ENCODE assay signal across 29 cellular contexts in genomic region chr1:184085667-184086066, GRCh38. TPM values are rescaled to one million over a fixed set of nuclear protein-coding genes. Genes with fewer than 3 reads are reported as not detected.
DNase-seq lines count a peak whose midpoint lies in the region; ATAC-seq, FAIRE-seq and TF ChIP-seq lines count a peak whose summit lies in the region.
"Had no signal": no experiment of that assay in that cellular context is flagged by ENCODE, and none has a peak within 500 bp of the region (broad histone marks: within the 10 kb centered on the region; RNA-seq: fewer than 3 reads in every experiment).

No MANE protein-coding gene starts in this region.

- no peaks in the 10 kb centered on the region for H3K9me1 ChIP-seq in K562 (ENCODE audit: control insufficient read depth, insufficient read depth, low read length)

- H3K36me3 ChIP-seq in mammary epithelial cell (ENCODE audit: insufficient read depth, low read length) (no peaks in the 10 kb centered on the region), breast epithelium (no peaks in the 10 kb centered on the region), K562 (ENCODE audit: control insufficient read depth, insufficient read depth, low read length) (no peaks in the 10 kb centered on the region), neuronal stem cell (replicated peaks in 1 of 2; ENCODE audit: control insufficient read depth in 2 of 2, insufficient read depth in 2 of 2, low read length in 2 of 2) (no peaks in the 10 kb centered on the region)
- H3K36me3 ChIP-seq: BE2C, BLaER1 had no signal

- no peak overlapping the region for H2BK120ac ChIP-seq in neuronal stem cell (ENCODE audit: low read depth, low read length)

- no peak overlapping the region for H2BK15ac ChIP-seq in neuronal stem cell (ENCODE audit: low read length)

- dilution Hi-C loops in mammary epithelial cell (cut with HindIII; ENCODE audit: low sequenced_read_pairs) = no loop called here

- BruUV-seq in mammary epithelial cell (replicated peaks; lab: Mats Ljungman, UMichigan) (no TSS peak), K562 (replicated peaks; lab: Mats Ljungman, UMichigan) (no TSS peak)

- no peaks in the 10 kb centered on the region for H3K79me1 ChIP-seq in neuronal stem cell (ENCODE audit: low read depth, low read length)

- CTCF ChIA-PET in mammary epithelial cell (lab: Charles Lee; ENCODE audit: low non-redundant PET) (no interaction called here), K562 (lab: Yijun Ruan, JAX; ENCODE audit: low intra/inter-chr PET ratio) (no interaction called here)

- peak overlapping the region; percentile 31 for H3K18ac ChIP-seq in neuronal stem cell (ENCODE audit: low read length)

- no peak overlapping the region for H2BK12ac ChIP-seq in neuronal stem cell (ENCODE audit: low read length)

- H3K79me2 ChIP-seq in mammary epithelial cell (ENCODE audit: insufficient read depth, low read length) (no peaks in the 10 kb centered on the region), K562 (ENCODE audit: control insufficient read depth, insufficient read depth, low read length) (no peaks in the 10 kb centered on the region)

- intact Hi-C loops in mammary epithelial cell (cut with micrococcal nuclease) (no loop called here), breast epithelium (cut with DNase I; ENCODE audit: low total_unique reads) (no loop called here), K562 (cut with micrococcal nuclease) (no loop called here)

- no peak overlapping the region for H2AFZ ChIP-seq in mammary epithelial cell (ENCODE audit: low read depth, low read length)
- H2AFZ ChIP-seq in K562 (ENCODE audit: low read depth, low read length) = no peak overlapping the region
- H2AFZ ChIP-seq in neuronal stem cell (ENCODE audit: low read length) = no peak overlapping the region

- H3K4me1 ChIP-seq in mammary epithelial cell (ENCODE audit: insufficient read depth, low read length) (no peaks in the 10 kb centered on the region), breast epithelium (no peaks in the 10 kb centered on the region), K562 (replicated peaks in 1 of 2; ENCODE audit: control insufficient read depth in 2 of 2, insufficient read depth in 2 of 2, low read length in 2 of 2) (no peaks in the 10 kb centered on the region), neuronal stem cell (ENCODE audit: control insufficient read depth in 2 of 2, insufficient read depth in 1 of 2, low read depth in 1 of 2, low read length in 2 of 2) (peaks cover 0 to 7% of the 10 kb centered on the region in 2 donors)
- H3K4me1 ChIP-seq: A549, BE2C, BLaER1 had no signal

- H3K4me3 ChIP-seq in mammary epithelial cell (replicated peaks in 1 of 3; ENCODE audit: insufficient read depth in 1 of 3, low read depth in 2 of 3, low read length in 3 of 3) (no peak overlapping the region), breast epithelium (no peak overlapping the region), K562 (no peak overlapping the region), epithelial cell of esophagus (ENCODE audit: low read length) (no peak overlapping the region), neuronal stem cell (ENCODE audit: low read length in 2 of 2) (no peak overlapping the region)
- H3K4me3 ChIP-seq: A549, BLaER1, GM12878 had no signal

- TF ChIP-seq POLR2A in breast epithelium (IDR thresholded peaks at IDR 0.05) (no peak), K562 (conservative IDR thresholded peaks at IDR 0.05) (no peak)

- H2BK5ac ChIP-seq in neuronal stem cell (ENCODE audit: low read length) = no peak overlapping the region

- no peaks in the 10 kb centered on the region for H4K20me1 ChIP-seq in mammary epithelial cell (ENCODE audit: insufficient read depth, low read length)
- H4K20me1 ChIP-seq in K562 (replicated peaks; ENCODE audit: control insufficient read depth, insufficient read depth, low read length) = no peaks in the 10 kb centered on the region
- H4K20me1 ChIP-seq: BLaER1 had no signal

- TF ChIP-seq CTCF in mammary epithelial cell (conservative IDR thresholded peaks at IDR 0.05 in 1 of 2, IDR thresholded peaks at IDR 0.05 in 1 of 2; ENCODE audit: extremely low read depth in 1 of 2, insufficient read depth in 1 of 2, low read depth in 1 of 2, low read length in 2 of 2) (no peak), breast epithelium (IDR thresholded peaks at IDR 0.05) (no peak), K562 (IDR thresholded peaks at IDR 0.05 in 2 of 3, conservative IDR thresholded peaks at IDR 0.05 in 1 of 3; ENCODE audit: insufficient read depth in 2 of 3, low read depth in 1 of 3, low read length in 3 of 3) (no peak), epithelial cell of esophagus (IDR thresholded peaks at IDR 0.05; ENCODE audit: insufficient read depth, low read depth, low read length, missing control alignments) (no peak)

- H3K23ac ChIP-seq in neuronal stem cell (ENCODE audit: low read depth, low read length, poor library complexity) = no peak overlapping the region

- no peaks in the 10 kb centered on the region for H3K9me3 ChIP-seq in mammary epithelial cell (replicated peaks; ENCODE audit: insufficient read depth, low read length)
- H3K9me3 ChIP-seq in breast epithelium = no peaks in the 10 kb centered on the region
- H3K9me3 ChIP-seq in K562 (replicated peaks; ENCODE audit: control insufficient read depth, insufficient read depth, low read depth, low read length) = no peaks in the 10 kb centered on the region
- peaks cover 0 to 2% of the 10 kb centered on the region in 2 donors for H3K9me3 ChIP-seq in neuronal stem cell (replicated peaks in 1 of 2; ENCODE audit: control insufficient read depth in 2 of 2, insufficient read depth in 1 of 2, low read depth in 1 of 2, low read length in 2 of 2)
- H3K9me3 ChIP-seq: A549, BE2C, BLaER1 had no signal

- no peak overlapping the region for H3K14ac ChIP-seq in neuronal stem cell (ENCODE audit: low read length)

- TF ChIP-seq EP300 in K562 (IDR thresholded peaks at IDR 0.05; ENCODE audit: low read length) = no peak

- in situ Hi-C loops in mammary epithelial cell (cut with MboI; ENCODE audit: low sequenced_read_pairs in 2 of 2) (loop anchor here (10.0 to 25.0 kb wide), 2 partner anchors 577 to 579 kb away; no protein-coding TSS in a partner anchor), K562 (cut with MboI) (loop anchor here (25.0 kb wide), 1 partner anchor 577 kb away; no protein-coding TSS in a partner anchor)

- TF ChIP-seq RAD21 in K562 (CRISPR knock-in tag; conservative IDR thresholded peaks at IDR 0.05 in 1 of 2, IDR thresholded peaks at IDR 0.05 in 1 of 2) = no peak

- H3K27me3 ChIP-seq in mammary epithelial cell (ENCODE audit: insufficient read depth, low read length) = no peaks in the 10 kb centered on the region
- no peaks in the 10 kb centered on the region for H3K27me3 ChIP-seq in breast epithelium
- no peaks in the 10 kb centered on the region for H3K27me3 ChIP-seq in K562 (ENCODE audit: control insufficient read depth in 2 of 2, insufficient read depth in 2 of 2, low read length in 2 of 2)
- no peaks in the 10 kb centered on the region for H3K27me3 ChIP-seq in neuronal stem cell (ENCODE audit: control insufficient read depth in 3 of 3, insufficient read depth in 3 of 3, low read depth in 1 of 3, low read length in 3 of 3)
- H3K27me3 ChIP-seq: BE2C, BLaER1 had no signal

- no peak for FAIRE-seq in K562 (lab: Jason Lieb, UNC)
- FAIRE-seq: A549, GM12878, GM12892, GM18507 had no signal

- H4K91ac ChIP-seq in neuronal stem cell (ENCODE audit: low read depth, low read length, poor library complexity) = no peak overlapping the region

- H3K27ac ChIP-seq in mammary epithelial cell (ENCODE audit: insufficient read depth, low read depth, low read length) = no peak overlapping the region
- H3K27ac ChIP-seq in breast epithelium = no peak overlapping the region
- no peak overlapping the region for H3K27ac ChIP-seq in K562 (ENCODE audit: extremely low read depth, low read depth, low read length)
- no peak overlapping the region for H3K27ac ChIP-seq in neuronal stem cell (replicated peaks; ENCODE audit: low read length)
- H3K27ac ChIP-seq: 22Rv1, A549, BLaER1 had no signal

- POLR2A ChIA-PET in K562 (lab: Yijun Ruan, JAX) = interaction anchor here (0.7 to 1.3 kb wide), 2 partner anchors 12 to 34 kb away, joined by 4 to 5 read pairs; partner anchors contain the start of gene TSEN15

- no peak overlapping the region for H2AK5ac ChIP-seq in neuronal stem cell (ENCODE audit: low read depth, low read length)

- H3K9ac ChIP-seq in mammary epithelial cell (ENCODE audit: insufficient read depth, low read length) (no peak overlapping the region), K562 (ENCODE audit: insufficient read depth in 1 of 2, low read depth in 2 of 2, low read length in 2 of 2) (no peak overlapping the region), neuronal stem cell (ENCODE audit: low read depth, low read length, poor library complexity) (no peak overlapping the region)
- H3K9ac ChIP-seq: BLaER1 had no signal

- DNase-seq in mammary epithelial cell (peak; percentile 8), breast epithelium (ENCODE audit: low spot score in 2 of 2) (no peak), K562 (ENCODE audit: extremely low read depth in 1 of 4, low spot score in 3 of 4) (no peak), epithelial cell of esophagus (ENCODE audit: low read depth) (peak; percentile 23), neuronal stem cell (ENCODE audit: low spot score) (no peak), Ammon's horn (ENCODE audit: low spot score) (no peak), RPMI8226 (no peak), NCI-H510A (lab: John Stamatoyannopoulos, UW) (no peak)
- DNase-seq: AML-193; BE2C; C1 segment of cervical spinal cord; CD4-positive, alpha-beta memory T cell; CD4-positive, CD25-positive, alpha-beta regulatory T cell; CD8-positive, alpha-beta memory T cell; COR-L47; DMS 273 treated with DMSO at 0.1 percent for 48 hours; DMS153; DMS53; DMS79; DND-41; EL; GDM1 had no signal

- H4K8ac ChIP-seq in neuronal stem cell (ENCODE audit: low read depth, low read length) = no peak overlapping the region

- H3K4me2 ChIP-seq in mammary epithelial cell (ENCODE audit: insufficient read depth, low read depth, low read length) (no peak overlapping the region), K562 (ENCODE audit: insufficient read depth, low read length) (no peak overlapping the region), neuronal stem cell (ENCODE audit: insufficient read depth, low read length, poor library complexity, severe bottlenecking) (no peak overlapping the region)
- H3K4me2 ChIP-seq: A549, BLaER1 had no signal

- H3K4ac ChIP-seq in neuronal stem cell (ENCODE audit: low read length) = no peak overlapping the region

- no peak for ATAC-seq in K562
- ATAC-seq: A549, GM12878 had no signal

RNA-seq across cellular contexts. Expression of gene TSEN15, which starts 34.1 kb away (rescaled TPM):
- total RNA-seq in mammary epithelial cell (10 to 100 TPM; 40.8 to 66.5 TPM), breast epithelium (10 to 100 TPM; 18.9 to 25.0 (median 23.6) TPM), K562 (2014; rRNA removed) (82.8 and 83.9 TPM in 2 replicates), K562 (2014; rRNA removed; fragmentation: Illumina TruSeq; extraction: Trizol) (121 and 146 TPM in 2 replicates), K562 (2015; rRNA removed; fragmentation: Illumina TruSeq; extraction: Trizol) (83.2 and 92.8 TPM in 2 replicates), K562 (2021) (81.9 and 86.4 TPM in 2 replicates)
- polyA plus RNA-seq in mammary epithelial cell (23.6 TPM), K562 (2011; rRNA removed) (97.1 and 108 TPM in 2 replicates), K562 (2014; fragmentation: Illumina TruSeq; extraction: Trizol) (106 and 118 TPM in 2 replicates), K562 (2014; fragmentation: Nextera tagmentation; extraction: Ambion mirVana) (10 to 100 TPM; 25.6 to 36.1 TPM), K562 (2014; rRNA removed) (91.3 and 104 TPM in 2 replicates)
- 68.2 TPM for polyA minus RNA-seq in mammary epithelial cell
- 40.1 and 121 TPM in 2 replicates for total RNA-seq in K562 (2011; cell fraction: chromatin; rRNA removed; ENCODE audit: low replicate concordance)
- 27.5 and 40.1 TPM in 2 replicates for total RNA-seq in K562 (2011; cell fraction: nucleolus; rRNA removed)
- 71.9 and 122 TPM in 2 replicates for total RNA-seq in K562 (2011; cell fraction: nucleoplasm; rRNA removed)
- polyA plus RNA-seq in K562 (2011; cell fraction: cytosol; rRNA removed) = 28.9 and 65.9 TPM in 2 replicates
- polyA plus RNA-seq in K562 (2011; cell fraction: nucleus; rRNA removed) = 65.9 and 104 TPM in 2 replicates
- polyA plus RNA-seq in K562 (2012) = 56.9 and 143 TPM in 2 replicates
- 87.9 and 108 TPM in 2 replicates for polyA minus RNA-seq in K562 (2011; rRNA and poly(A)+ RNA removed)
- polyA minus RNA-seq in K562 (2011; cell fraction: cytosol; rRNA and poly(A)+ RNA removed) = 43.4 and 50.1 TPM in 2 replicates
- 69.7 and 127 TPM in 2 replicates for polyA minus RNA-seq in K562 (2011; cell fraction: nucleus; rRNA and poly(A)+ RNA removed)
- 58.2 TPM for polyA plus RNA-seq in neuronal stem cell (2013, experiment 1 of 2)
- polyA plus RNA-seq in neuronal stem cell (2013, experiment 2 of 2) = 60.1 TPM

RNA-seq across cellular contexts. Expression of gene COLGALT2, which starts 48.1 kb away (rescaled TPM):
- under 1 TPM; 0.21 to 0.67 TPM for total RNA-seq in mammary epithelial cell
- polyA plus RNA-seq in mammary epithelial cell = 0.06 TPM
- not detected for polyA minus RNA-seq in mammary epithelial cell
- 1 to 10 TPM in 2 of 3 donors, under 1 TPM in 1; 0.32 to 1.3 (median 1.3) TPM for total RNA-seq in breast epithelium
- 26.9 and 36.6 TPM in 2 replicates for total RNA-seq in K562 (2011; cell fraction: chromatin; rRNA removed; ENCODE audit: low replicate concordance)
- 22.2 TPM in 2 replicates for total RNA-seq in K562 (2011; cell fraction: nucleolus; rRNA removed)
- 33.3 and 42.1 TPM in 2 replicates for total RNA-seq in K562 (2011; cell fraction: nucleoplasm; rRNA removed)
- 18.8 and 19.1 TPM in 2 replicates for total RNA-seq in K562 (2014; rRNA removed)
- total RNA-seq in K562 (2014; rRNA removed; fragmentation: Illumina TruSeq; extraction: Trizol) = 19.2 and 23.0 TPM in 2 replicates
- 11.3 and 11.6 TPM in 2 replicates for total RNA-seq in K562 (2015; rRNA removed; fragmentation: Illumina TruSeq; extraction: Trizol)
- 23.2 and 29.1 TPM in 2 replicates for total RNA-seq in K562 (2021)
- polyA plus RNA-seq in K562 (2011; rRNA removed) = 7.4 and 9.3 TPM in 2 replicates
- polyA plus RNA-seq in K562 (2011; cell fraction: cytosol; rRNA removed) = 8.1 and 8.2 TPM in 2 replicates
- polyA plus RNA-seq in K562 (2011; cell fraction: nucleus; rRNA removed) = 36.5 and 59.0 TPM in 2 replicates
- polyA plus RNA-seq in K562 (2012) = 16.0 and 73.3 TPM in 2 replicates
- polyA plus RNA-seq in K562 (2014; fragmentation: Illumina TruSeq; extraction: Trizol) = 29.3 and 32.1 TPM in 2 replicates
- polyA plus RNA-seq in K562 (2014; fragmentation: Nextera tagmentation; extraction: Ambion mirVana) = 10 to 100 TPM; 12.1 to 22.4 TPM
- polyA plus RNA-seq in K562 (2014; rRNA removed) = 15.8 and 18.5 TPM in 2 replicates
- 9.9 and 12.4 TPM in 2 replicates for polyA minus RNA-seq in K562 (2011; rRNA and poly(A)+ RNA removed)
- polyA minus RNA-seq in K562 (2011; cell fraction: cytosol; rRNA and poly(A)+ RNA removed) = 8.8 and 9.0 TPM in 2 replicates
- 21.8 and 22.5 TPM in 2 replicates for polyA minus RNA-seq in K562 (2011; cell fraction: nucleus; rRNA and poly(A)+ RNA removed)
- polyA plus RNA-seq in neuronal stem cell (2013, experiment 1 of 2) = 13.7 TPM
- polyA plus RNA-seq in neuronal stem cell (2013, experiment 2 of 2) = 14.1 TPM
- polyA plus RNA-seq: CD14-positive monocyte had no signal

Comparison
In these comparisons a context has a peak if more than half of its experiments do, and no peak if none do; other contexts are left out.
1. DNase-seq: peak in mammary epithelial cell (single experiment) and epithelial cell of esophagus (single experiment); none in breast epithelium (0 of 2), K562 (0 of 4), neuronal stem cell (single experiment), Ammon's horn (single experiment), RPMI8226 (single experiment) and NCI-H510A (single experiment).
2. RNA of gene COLGALT2, which starts 48.1 kb away (total RNA-seq): 11.3 to 42.1 TPM in K562; 0.32 to 1.3 TPM in breast epithelium and 0.21 to 0.67 TPM in mammary epithelial cell; every median in the first group is over 4 times any median in the second.